In the genomic region with DNA sequence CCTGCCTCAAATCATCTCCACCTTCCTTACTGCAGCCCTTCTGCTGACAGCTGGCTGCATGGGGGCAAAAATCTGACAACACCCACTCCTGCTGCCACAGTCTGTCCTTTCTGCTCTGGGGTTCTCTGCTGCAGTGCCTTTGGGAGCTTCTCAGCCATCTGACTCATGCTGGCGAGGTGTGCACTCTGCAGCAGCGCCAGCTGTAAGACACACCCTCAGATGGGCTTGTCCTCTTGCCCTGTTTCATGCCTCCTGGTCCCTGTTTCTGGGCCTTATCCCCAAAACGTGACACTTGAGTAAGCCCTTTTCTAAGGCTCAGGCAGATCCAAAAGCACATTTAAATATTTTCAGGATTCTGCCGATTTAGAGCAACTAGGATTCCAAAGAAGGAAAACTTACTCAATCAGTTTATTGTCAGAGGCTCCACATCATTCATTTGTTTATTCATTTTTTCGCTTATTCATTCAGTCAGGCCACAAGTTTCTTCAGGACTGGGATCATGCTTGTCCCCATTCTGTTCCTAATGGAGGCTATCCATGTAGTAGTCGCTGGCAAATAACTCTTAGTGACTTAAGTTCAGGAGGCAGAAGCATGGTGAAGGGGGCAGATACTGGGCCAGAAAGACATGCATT, we compare ENCODE assay signal across 15 cellular contexts.
DNase-seq lines count a peak whose midpoint lies in the region; ATAC-seq and TF ChIP-seq lines count a peak whose summit lies in the region.
"Had no signal": no experiment of that assay in that cellular context is flagged by ENCODE, and none has a peak within 500 bp of the region (broad histone marks: within the 10 kb centered on the region; RNA-seq: fewer than 3 reads in every experiment).

No MANE protein-coding gene starts in this region.

- ATAC-seq in GM18858 (IDR thresholded peaks at IDR 0.05; ENCODE audit: unreplicated experiment), result no peak
- ATAC-seq: right lobe of liver, upper lobe of right lung had no signal

- no peak overlapping the region for H3K27ac Mint-ChIP-seq in osteocyte (ENCODE audit: unreplicated experiment)
- H3K27ac Mint-ChIP-seq: activated CD4-positive, alpha-beta memory T cell treated with anti-CD3 and anti-CD28 coated beads, Interleukin-2, amount 10 ng/mL, durations not matched to agents 7 days and 5 days; activated naive CD8-positive, alpha-beta T cell treated with anti-CD3 and anti-CD28 coated beads for 36 hours had no signal

- peaks cover 3% of the 10 kb centered on the region for H3K27me3 Mint-ChIP-seq in osteocyte (ENCODE audit: unreplicated experiment)

- DNase-seq in Caki2 (ENCODE audit: low read depth) (peak; percentile 29), LoVo (ENCODE audit: low spot score) (peak; percentile 29), epithelial cell of esophagus (ENCODE audit: low read depth) (peak; percentile 72), osteocyte (ENCODE audit: extremely low spot score, unreplicated experiment) (peak; percentile 38), thyroid gland (no peak), retina (no peak), tibial nerve (ENCODE audit: low spot score in 2 of 2) (no peak)
- DNase-seq: activated CD4-positive, alpha-beta memory T cell treated with anti-CD3 and anti-CD28 coated beads, Interleukin-2, amount 10 ng/mL, durations not matched to agents 7 days and 5 days; activated naive CD8-positive, alpha-beta T cell treated with anti-CD3 and anti-CD28 coated beads for 36 hours; NCI-H187 treated with DMSO at 0.1 percent for 48 hours; T-helper 1 cell; upper lobe of right lung had no signal

- WGBS in thyroid gland, 2 donors, result 79 to 87% methylated on average over 6 of the region's 6 CpGs
- 53 to 57% methylated on average over 6 of the region's 6 CpGs for WGBS in tibial nerve, 2 donors

- in situ Hi-C loops in Caki2 (cut with HindIII; ENCODE audit: low pct_unique_long_range_greater_than_20kb, low sequenced_read_pairs), result no loop called here

- H3K27ac ChIP-seq in thyroid gland (no peak overlapping the region), tibial nerve (no peak overlapping the region)
- H3K27ac ChIP-seq: BLaER1, right lobe of liver, upper lobe of right lung had no signal

- H3K4me1 ChIP-seq in thyroid gland, result no peaks in the 10 kb centered on the region
- peaks cover 0 to 21% (median 0%) of the 10 kb centered on the region in 4 donors for H3K4me1 ChIP-seq in tibial nerve
- H3K4me1 ChIP-seq: BLaER1, right lobe of liver, upper lobe of right lung had no signal

- no peak overlapping the region for H3K4me3 ChIP-seq in epithelial cell of esophagus (ENCODE audit: low read length)
- H3K4me3 ChIP-seq in thyroid gland (replicated peaks in 1 of 3), result no peak overlapping the region
- no peak overlapping the region for H3K4me3 ChIP-seq in tibial nerve
- H3K4me3 ChIP-seq: BLaER1, right lobe of liver, upper lobe of right lung had no signal

- H3K27me3 ChIP-seq in thyroid gland, result no peaks in the 10 kb centered on the region
- no peaks in the 10 kb centered on the region for H3K27me3 ChIP-seq in tibial nerve
- H3K27me3 ChIP-seq: BLaER1, right lobe of liver had no signal

- no peak for TF ChIP-seq EP300 in tibial nerve (IDR thresholded peaks at IDR 0.05)

- intact Hi-C loops in thyroid gland (cut with DNase I), result no loop called here

- H3K36me3 Mint-ChIP-seq in osteocyte (ENCODE audit: unreplicated experiment), result no peaks in the 10 kb centered on the region
- H3K36me3 Mint-ChIP-seq: activated naive CD8-positive, alpha-beta T cell treated with anti-CD3 and anti-CD28 coated beads for 36 hours had no signal

- H3K9me3 Mint-ChIP-seq in osteocyte (ENCODE audit: unreplicated experiment), result no peaks in the 10 kb centered on the region
- H3K9me3 Mint-ChIP-seq: activated CD4-positive, alpha-beta memory T cell treated with anti-CD3 and anti-CD28 coated beads, Interleukin-2, amount 10 ng/mL, durations not matched to agents 7 days and 5 days; activated naive CD8-positive, alpha-beta T cell treated with anti-CD3 and anti-CD28 coated beads for 36 hours had no signal

- no peak for TF ChIP-seq POLR2A in thyroid gland (IDR thresholded peaks at IDR 0.05)
- no peak for TF ChIP-seq POLR2A in tibial nerve (IDR thresholded peaks at IDR 0.05)

- H3K36me3 ChIP-seq in thyroid gland (no peaks in the 10 kb centered on the region), tibial nerve (no peaks in the 10 kb centered on the region)
- H3K36me3 ChIP-seq: BLaER1, right lobe of liver, upper lobe of right lung had no signal

- no peaks in the 10 kb centered on the region for H3K9me3 ChIP-seq in thyroid gland
- no peaks in the 10 kb centered on the region for H3K9me3 ChIP-seq in tibial nerve
- H3K9me3 ChIP-seq: BLaER1, right lobe of liver, upper lobe of right lung had no signal

- H3K4me3 Mint-ChIP-seq in osteocyte (ENCODE audit: unreplicated experiment), result no peak overlapping the region
- H3K4me3 Mint-ChIP-seq: activated CD4-positive, alpha-beta memory T cell treated with anti-CD3 and anti-CD28 coated beads, Interleukin-2, amount 10 ng/mL, durations not matched to agents 7 days and 5 days; activated naive CD8-positive, alpha-beta T cell treated with anti-CD3 and anti-CD28 coated beads for 36 hours had no signal

- TF ChIP-seq CTCF in epithelial cell of esophagus (IDR thresholded peaks at IDR 0.05; ENCODE audit: insufficient read depth, low read depth, low read length, missing control alignments) (no peak), osteocyte (IDR thresholded peaks at IDR 0.05) (no peak), thyroid gland (IDR thresholded peaks at IDR 0.05) (no peak), tibial nerve (IDR thresholded peaks at IDR 0.05) (no peak)

- no peaks in the 10 kb centered on the region for H3K4me1 Mint-ChIP-seq in osteocyte (ENCODE audit: unreplicated experiment)
- H3K4me1 Mint-ChIP-seq: activated CD4-positive, alpha-beta memory T cell treated with anti-CD3 and anti-CD28 coated beads, Interleukin-2, amount 10 ng/mL, durations not matched to agents 7 days and 5 days had no signal

Comparison
In these comparisons a context has a peak if more than half of its experiments do, and no peak if none do; other contexts are left out.
1. DNase-seq: peak in Caki2 (single experiment), LoVo (single experiment), epithelial cell of esophagus (single experiment) and osteocyte (single experiment); none in thyroid gland (0 of 2), retina (single experiment) and tibial nerve (0 of 2).